17 cellular contexts compared by ENCODE assay signal in genomic region chrX:46819136-46819535, GRCh38.
"Had no signal": no experiment of that assay in that cellular context is flagged by ENCODE, and none has a peak within 500 bp of the region (broad histone marks: within the 10 kb centered on the region; RNA-seq: fewer than 3 reads in every experiment).

No MANE protein-coding gene starts in this region.

- DNase-seq: activated CD4-positive, alpha-beta T cell treated with anti-CD3 and anti-CD28 coated beads for 48 hours; activated CD8-positive, alpha-beta memory T cell treated with anti-CD3 and anti-CD28 coated beads, Interleukin-2, amount 50 U/mL, for 48 hours; activated CD8-positive, alpha-beta T cell treated with anti-CD3 and anti-CD28 coated beads, Interleukin-2, amount 10 ng/mL, durations not matched to agents 7 days and 5 days; activated naive CD4-positive, alpha-beta T cell treated with Interleukin-2 at 50 U/mL for 16 hours; activated naive CD8-positive, alpha-beta T cell treated with anti-CD3 and anti-CD28 coated beads, Interleukin-2, amount 50 U/mL, for 24 hours; colonic mucosa; effector CD4-positive, alpha-beta T cell; gastrocnemius medialis; naive thymus-derived CD4-positive, alpha-beta T cell; posterior cingulate gyrus; right cardiac atrium; spleen; stimulated activated CD4-positive, alpha-beta T cell treated with anti-CD3 and anti-CD28 coated beads, Interleukin-1b, Interleukin-23, amount 100 ng/mL, for 48 hours; stimulated activated naive CD4-positive, alpha-beta T cell had no signal

- H3K36me3 Mint-ChIP-seq: naive thymus-derived CD4-positive, alpha-beta T cell; WTC11 had no signal

- H3K4me1 Mint-ChIP-seq: activated naive CD8-positive, alpha-beta T cell treated with anti-CD3 and anti-CD28 coated beads, Interleukin-2, amount 50 U/mL, for 24 hours; naive thymus-derived CD4-positive, alpha-beta T cell; WTC11 had no signal

- H3K27ac Mint-ChIP-seq: activated CD8-positive, alpha-beta T cell treated with anti-CD3 and anti-CD28 coated beads, Interleukin-2, amount 10 ng/mL, durations not matched to agents 7 days and 5 days; activated naive CD8-positive, alpha-beta T cell treated with anti-CD3 and anti-CD28 coated beads, Interleukin-2, amount 50 U/mL, for 24 hours; naive thymus-derived CD4-positive, alpha-beta T cell; T-helper 1 cell treated with Interleukin-12 subunit alpha and Interleukin-12 subunit beta and Interleukin-4 antibody, amounts not matched to agents 30 μg/mL and 1 μg/mL, for 36 hours; WTC11 had no signal

- H3K27me3 ChIP-seq: cardiac muscle cell, colonic mucosa, gastrocnemius medialis had no signal

- H3K4me3 ChIP-seq: cardiac muscle cell, colonic mucosa, gastrocnemius medialis, spleen had no signal

- H3K4me1 ChIP-seq: colonic mucosa, gastrocnemius medialis, spleen had no signal

- H3K36me3 ChIP-seq: cardiac muscle cell, colonic mucosa, gastrocnemius medialis, spleen had no signal

- H3K9me3 Mint-ChIP-seq: T-helper 1 cell treated with Interleukin-12 subunit alpha and Interleukin-12 subunit beta and Interleukin-4 antibody, amounts not matched to agents 30 μg/mL and 1 μg/mL, for 36 hours; WTC11 had no signal

- H3K27me3 Mint-ChIP-seq: activated naive CD8-positive, alpha-beta T cell treated with anti-CD3 and anti-CD28 coated beads, Interleukin-2, amount 50 U/mL, for 24 hours had no signal

- H3K9me3 ChIP-seq: colonic mucosa, gastrocnemius medialis had no signal

- H3K27ac ChIP-seq: cardiac muscle cell, colonic mucosa, gastrocnemius medialis, spleen had no signal

- H3K4me3 Mint-ChIP-seq: activated CD8-positive, alpha-beta T cell treated with anti-CD3 and anti-CD28 coated beads, Interleukin-2, amount 10 ng/mL, durations not matched to agents 7 days and 5 days; activated naive CD8-positive, alpha-beta T cell treated with anti-CD3 and anti-CD28 coated beads, Interleukin-2, amount 50 U/mL, for 24 hours; naive thymus-derived CD4-positive, alpha-beta T cell; T-helper 1 cell treated with Interleukin-12 subunit alpha and Interleukin-12 subunit beta and Interleukin-4 antibody, amounts not matched to agents 30 μg/mL and 1 μg/mL, for 36 hours; WTC11 had no signal

- ATAC-seq: activated CD8-positive, alpha-beta T cell treated with anti-CD3 and anti-CD28 coated beads, Interleukin-2, amount 10 ng/mL, durations not matched to agents 7 days and 5 days; activated naive CD8-positive, alpha-beta T cell treated with anti-CD3 and anti-CD28 coated beads, Interleukin-2, amount 50 U/mL, for 24 hours; gastrocnemius medialis; naive thymus-derived CD4-positive, alpha-beta T cell; right cardiac atrium; WTC11 had no signal
